In genomic region chr6:33288942-33289783, GRCh38 we compare ENCODE assay signal across 8 cellular contexts. TPM values are rescaled to one million over a fixed set of nuclear protein-coding genes. Genes with fewer than 3 reads are reported as not detected.
DNase-seq lines count a peak whose midpoint lies in the region; ATAC-seq, FAIRE-seq and TF ChIP-seq lines count a peak whose summit lies in the region.

Gene PFDN6 (plus strand): TSS chr6:33289601. CDS start chr6:33289857, 256 bp downstream.
Gene WDR46 (minus strand): TSS chr6:33289239. CDS start chr6:33289170, 69 bp downstream.

- H3K27me3 ChIP-seq in pancreas: no peaks in the 10 kb centered on the region
- H3K27me3 ChIP-seq in upper lobe of right lung: no peaks in the 10 kb centered on the region

- H3K9me3 ChIP-seq in pancreas: no peaks in the 10 kb centered on the region
- H3K9me3 ChIP-seq in upper lobe of right lung: no peaks in the 10 kb centered on the region

- intact Hi-C loops in Right ventricle myocardium superior (cut with DNase I) (no loop called here), pancreas (cut with DNase I) (no loop called here), upper lobe of right lung (cut with DNase I) (no loop called here)

- H3K4me1 ChIP-seq in pancreas (peaks cover 0 to 12% (median 8%) of the 10 kb centered on the region in 3 donors), upper lobe of right lung (peaks cover 19% of the 10 kb centered on the region)

- 0 to 1% methylated on average over 41 of the region's 41 CpGs for WGBS in pancreas, 2 donors

- DNase-seq in NCI-H1105 (lab: John Stamatoyannopoulos, UW): peak; percentile 77
- DNase-seq in SKM-1 treated with dmso at 0.1 percent for 144 hours (lab: John Stamatoyannopoulos, UW; ENCODE audit: unreplicated experiment): peak; percentile 94
- peak; percentile 65 for DNase-seq in activated naive CD8-positive, alpha-beta T cell treated with anti-CD3 and anti-CD28 coated beads, Interleukin-2, amount 50 U/mL, for 16 hours (ENCODE audit: low read depth, low spot score)
- DNase-seq in Right ventricle myocardium superior: peak; percentile 80
- peak; percentile 59 to 86 (median 72) for DNase-seq in pancreas
- peak; percentile 83 for DNase-seq in upper lobe of right lung

- no peak for FAIRE-seq in pancreas (lab: Jason Lieb, UNC)

- ATAC-seq in HG02642 (IDR thresholded peaks at IDR 0.05; ENCODE audit: poor library complexity, unreplicated experiment): peak; percentile 82
- peak; percentile 97 for ATAC-seq in Right ventricle myocardium superior (ENCODE audit: poor library complexity)
- peak; percentile 96 to 98 (median 96) for ATAC-seq in pancreas
- ATAC-seq in upper lobe of right lung: peak; percentile 96

- H3K4me3 ChIP-seq in GM12875 (ENCODE audit: low read depth, low read length) (peak within 1 kb of the TSS; percentile 64), pancreas (peak within 1 kb of the TSS; percentile 52 to 66 (median 62)), upper lobe of right lung (peak within 1 kb of the TSS; percentile 89)

- H3K27ac ChIP-seq in pancreas: peak within 1 kb of the TSS in 3 of 4 donors; percentile 28 to 81 (median 58)
- H3K27ac ChIP-seq in upper lobe of right lung: peak within 1 kb of the TSS; percentile 73

- H3K36me3 ChIP-seq in pancreas (peaks cover 0 to 25% (median 17%) of the 10 kb centered on the region in 3 donors), upper lobe of right lung (peaks cover 59% of the 10 kb centered on the region)

- TF ChIP-seq CTCF in GM12875 (IDR thresholded peaks at IDR 0.05; ENCODE audit: borderline replicate concordance, insufficient read depth, low read depth, low read length) (no peak), pancreas (IDR thresholded peaks at IDR 0.05) (no peak), upper lobe of right lung (IDR thresholded peaks at IDR 0.05) (no peak)

RNA-seq across cellular contexts. Expression of gene PFDN6, which starts in this region (rescaled TPM):
- total RNA-seq in Right ventricle myocardium superior (44.4 TPM), pancreas (10 to 100 TPM in 5 of 6 donors, 1 to 10 TPM in 1; 9.7 to 19.9 (median 19.0) TPM), upper lobe of right lung (39.3 TPM)
- 100 to 1,000 TPM in 1 of 2 donors, 10 to 100 TPM in 1; 76.2 to 119 TPM for polyA plus RNA-seq in pancreas

RNA-seq across cellular contexts. Expression of gene WDR46, which starts in this region (rescaled TPM):
- 12.8 TPM for total RNA-seq in Right ventricle myocardium superior
- total RNA-seq in pancreas: 10 to 100 TPM; 17.7 to 28.8 (median 26.2) TPM
- polyA plus RNA-seq in pancreas: 10 to 100 TPM; 90.1 to 96.8 TPM
- total RNA-seq in upper lobe of right lung: 37.0 TPM

Comparison
In these comparisons a context has a peak if more than half of its experiments do, and no peak if none do; other contexts are left out.
1. Peak in every context shown above with its lines: DNase-seq, ATAC-seq, H3K4me3 ChIP-seq and H3K27ac ChIP-seq.